ENCODE assay signal across 8 cellular contexts in genomic region chr15:88467073-88467934, GRCh38. TPM values are rescaled to one million over a fixed set of nuclear protein-coding genes. Genes with fewer than 3 reads are reported as not detected.
DNase-seq lines count a peak whose midpoint lies in the region; ATAC-seq, FAIRE-seq and TF ChIP-seq lines count a peak whose summit lies in the region.

Gene MRPL46, minus strand, starts transcription at chr15:88467388. Its CDS starts 11 bp downstream, at chr15:88467377.
Gene MRPS11, plus strand, starts transcription at chr15:88467708. Its CDS starts 10 bp downstream, at chr15:88467718.

- H3K27me3 Mint-ChIP-seq in WTC11 (ENCODE audit: low read depth) (no peaks in the 10 kb centered on the region), immature natural killer cell (ENCODE audit: low read depth in 3 of 3) (peaks cover 7 to 14% (median 11%) of the 10 kb centered on the region in 3 donors)

- H3K9me3 Mint-ChIP-seq in WTC11 (no peaks in the 10 kb centered on the region), immature natural killer cell (no peaks in the 10 kb centered on the region)

- peaks cover 7% of the 10 kb centered on the region for H3K36me3 ChIP-seq in bronchial epithelial cell (ENCODE audit: control insufficient read depth, insufficient read depth, low read length)

- peak within 1 kb of the TSS; percentile 51 for H3K4me3 ChIP-seq in bronchial epithelial cell (ENCODE audit: low read depth, low read length)

- H3K4me1 Mint-ChIP-seq in WTC11 (peaks cover 16% of the 10 kb centered on the region), immature natural killer cell (peaks cover 33 to 35% of the 10 kb centered on the region in 2 donors)

- H3K4me3 Mint-ChIP-seq in WTC11 (peak within 1 kb of the TSS; percentile 96), immature natural killer cell (peak within 1 kb of the TSS; percentile 85 to 98 (median 97))

- DNase-seq in AG08395 (ENCODE audit: low spot score) = peak; percentile 95
- DNase-seq in NCI-H2227 (lab: John Stamatoyannopoulos, UW; ENCODE audit: unreplicated experiment) = peak; percentile 89
- peak; percentile 87 for DNase-seq in WTC11 (ENCODE audit: low spot score)
- DNase-seq in bronchial epithelial cell (ENCODE audit: low read depth) = peak; percentile 66
- peak; percentile 90 for DNase-seq in immature natural killer cell
- DNase-seq in smooth muscle cell of the brain vasculature (ENCODE audit: low read depth, low spot score) = peak; percentile 70

- POLR2A ChIA-PET in WTC11 (lab: Charles Lee) = interaction anchor here (0.8 to 1.4 kb wide), 3 partner anchors 17 to 171 kb away, joined by 3 to 9 read pairs (median 7); partner anchors contain the start of gene ISG20

- H3K27ac Mint-ChIP-seq in WTC11 (peak within 1 kb of the TSS; percentile 97), immature natural killer cell (peak within 1 kb of the TSS; percentile 94 to 99 (median 98))

- CTCF ChIA-PET in WTC11 (lab: Charles Lee) = interaction anchor here (0.6 to 1.9 kb wide), 21 partner anchors 10 to 429 kb away, joined by 3 to 21 read pairs (median 5); partner anchors contain the start of gene ISG20

- no peaks in the 10 kb centered on the region for H3K27me3 ChIP-seq in bronchial epithelial cell (ENCODE audit: control insufficient read depth, insufficient read depth, low read length)

- peaks cover 32% of the 10 kb centered on the region for H3K36me3 Mint-ChIP-seq in WTC11
- H3K36me3 Mint-ChIP-seq in immature natural killer cell = peaks cover 7 to 17% (median 13%) of the 10 kb centered on the region in 3 donors

- no peak for FAIRE-seq in bronchial epithelial cell (lab: Jason Lieb, UNC)

- ATAC-seq in GM18909 (IDR thresholded peaks at IDR 0.05; ENCODE audit: poor library complexity, unreplicated experiment) = peak; percentile 89
- ATAC-seq in HG03159 (IDR thresholded peaks at IDR 0.05; ENCODE audit: unreplicated experiment) = peak; percentile 87
- peak; percentile 86 for ATAC-seq in WTC11

- TF ChIP-seq CTCF in WTC11 (IDR thresholded peaks at IDR 0.05) (no peak), bronchial epithelial cell (IDR thresholded peaks at IDR 0.05; ENCODE audit: insufficient read depth, low read length, severe bottlenecking) (no peak)

TF ChIP-seq in WTC11, 78 proteins besides CTCF, POLR2A, EP300 and RAD21 (continues in another document):
- peak; percentile 58; the same call in 1 of the 2 replicates for TF ChIP-seq ARID4B (CRISPR knock-in tag; IDR thresholded peaks at IDR 0.05; ENCODE audit: borderline replicate concordance)
- TF ChIP-seq SMAD3 (CRISPR knock-in tag; IDR thresholded peaks at IDR 0.05; ENCODE audit: borderline replicate concordance) = 0 out of 2 replicates have a peak, but pooled peaks have one; percentile 15
- TF ChIP-seq, protein P1, sequence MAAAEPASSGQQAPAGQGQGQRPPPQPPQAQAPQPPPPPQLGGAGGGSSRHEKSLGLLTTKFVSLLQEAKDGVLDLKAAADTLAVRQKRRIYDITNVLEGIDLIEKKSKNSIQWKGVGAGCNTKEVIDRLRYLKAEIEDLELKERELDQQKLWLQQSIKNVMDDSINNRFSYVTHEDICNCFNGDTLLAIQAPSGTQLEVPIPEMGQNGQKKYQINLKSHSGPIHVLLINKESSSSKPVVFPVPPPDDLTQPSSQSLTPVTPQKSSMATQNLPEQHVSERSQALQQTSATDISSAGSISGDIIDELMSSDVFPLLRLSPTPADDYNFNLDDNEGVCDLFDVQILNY (CRISPR knock-in tag; IDR thresholded peaks at IDR 0.05) = peak; percentile 64; the same call in 1 of the 2 replicates
- TF ChIP-seq FOXK1 (CRISPR knock-in tag; IDR thresholded peaks at IDR 0.05) = 0 out of 2 replicates have a peak, but pooled peaks have one; percentile 29
- TF ChIP-seq, protein P2, sequence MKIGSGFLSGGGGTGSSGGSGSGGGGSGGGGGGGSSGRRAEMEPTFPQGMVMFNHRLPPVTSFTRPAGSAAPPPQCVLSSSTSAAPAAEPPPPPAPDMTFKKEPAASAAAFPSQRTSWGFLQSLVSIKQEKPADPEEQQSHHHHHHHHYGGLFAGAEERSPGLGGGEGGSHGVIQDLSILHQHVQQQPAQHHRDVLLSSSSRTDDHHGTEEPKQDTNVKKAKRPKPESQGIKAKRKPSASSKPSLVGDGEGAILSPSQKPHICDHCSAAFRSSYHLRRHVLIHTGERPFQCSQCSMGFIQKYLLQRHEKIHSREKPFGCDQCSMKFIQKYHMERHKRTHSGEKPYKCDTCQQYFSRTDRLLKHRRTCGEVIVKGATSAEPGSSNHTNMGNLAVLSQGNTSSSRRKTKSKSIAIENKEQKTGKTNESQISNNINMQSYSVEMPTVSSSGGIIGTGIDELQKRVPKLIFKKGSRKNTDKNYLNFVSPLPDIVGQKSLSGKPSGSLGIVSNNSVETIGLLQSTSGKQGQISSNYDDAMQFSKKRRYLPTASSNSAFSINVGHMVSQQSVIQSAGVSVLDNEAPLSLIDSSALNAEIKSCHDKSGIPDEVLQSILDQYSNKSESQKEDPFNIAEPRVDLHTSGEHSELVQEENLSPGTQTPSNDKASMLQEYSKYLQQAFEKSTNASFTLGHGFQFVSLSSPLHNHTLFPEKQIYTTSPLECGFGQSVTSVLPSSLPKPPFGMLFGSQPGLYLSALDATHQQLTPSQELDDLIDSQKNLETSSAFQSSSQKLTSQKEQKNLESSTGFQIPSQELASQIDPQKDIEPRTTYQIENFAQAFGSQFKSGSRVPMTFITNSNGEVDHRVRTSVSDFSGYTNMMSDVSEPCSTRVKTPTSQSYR (CRISPR knock-in tag; IDR thresholded peaks at IDR 0.05) = no peak
- peak; percentile 69 for TF ChIP-seq MAX (CRISPR knock-in tag; IDR thresholded peaks at IDR 0.05)
- peak; percentile 80 for TF ChIP-seq E2F4 (CRISPR knock-in tag; IDR thresholded peaks at IDR 0.05; ENCODE audit: borderline replicate concordance, low read depth)
- 0 out of 2 replicates have a peak, but pooled peaks have one; percentile 23 for TF ChIP-seq ATF3 (CRISPR knock-in tag; conservative IDR thresholded peaks at IDR 0.05)
- TF ChIP-seq GABPB1 (CRISPR knock-in tag; IDR thresholded peaks at IDR 0.05) = peak; percentile 7
- TF ChIP-seq NFE2L1 (CRISPR knock-in tag; IDR thresholded peaks at IDR 0.05) = peak; percentile 59; the same call in 1 of the 2 replicates

RNA-seq across cellular contexts. Expression of gene MRPL46, which starts in this region (rescaled TPM):
- total RNA-seq in WTC11 (2021) (23.2 to 26.8 TPM (median 24.3 TPM) in 3 replicates), bronchial epithelial cell (14.5 and 18.6 TPM in 2 replicates)
- 10 to 100 TPM; 37.8 to 45.8 (median 45.7) TPM for polyA plus RNA-seq in immature natural killer cell

RNA-seq across cellular contexts. Expression of gene MRPS11, which starts in this region (rescaled TPM):
- total RNA-seq in WTC11 (2021) (43.5 to 49.1 TPM (median 45.9 TPM) in 3 replicates), bronchial epithelial cell (31.1 and 43.0 TPM in 2 replicates)
- polyA plus RNA-seq in immature natural killer cell = 10 to 100 TPM; 82.3 to 90.8 (median 82.6) TPM

Comparison
In these comparisons a context has a peak if more than half of its experiments do, and no peak if none do; other contexts are left out.
1. Peak in every context shown above with its lines: DNase-seq, ATAC-seq and H3K4me3 ChIP-seq.